Comparison of ENCODE assay signal across 14 cellular contexts in genomic region chr14:25121342-25122129, GRCh38.
DNase-seq lines count a peak whose midpoint lies in the region; ATAC-seq and TF ChIP-seq lines count a peak whose summit lies in the region.
"Had no signal": no experiment of that assay in that cellular context is flagged by ENCODE, and none has a peak within 500 bp of the region (broad histone marks: within the 10 kb centered on the region; RNA-seq: fewer than 3 reads in every experiment).

No MANE protein-coding gene starts in this region.

- H3K27me3 ChIP-seq in cardiac muscle cell (peaks cover 14% of the 10 kb centered on the region), smooth muscle cell (ENCODE audit: low read depth) (no peaks in the 10 kb centered on the region)

- no peaks in the 10 kb centered on the region for H3K36me3 Mint-ChIP-seq in HFFc6 (ENCODE audit: low read depth)
- no peaks in the 10 kb centered on the region for H3K36me3 Mint-ChIP-seq in natural killer cell
- H3K36me3 Mint-ChIP-seq: naive thymus-derived CD4-positive, alpha-beta T cell had no signal

- H3K9me3 Mint-ChIP-seq in HFFc6 (no peaks in the 10 kb centered on the region), natural killer cell (no peaks in the 10 kb centered on the region)
- H3K9me3 Mint-ChIP-seq: stimulated activated naive CD8-positive, alpha-beta T cell treated with anti-CD3 and anti-CD28 coated beads, Interleukin-15, Interleukin-2, amounts not matched to agents 100 ng/mL and 50 ng/mL, for 24 hours had no signal

- H3F3A ChIP-seq in smooth muscle cell (ENCODE audit: low read depth) = peaks cover 27% of the 10 kb centered on the region

- peak overlapping the region; percentile 31 for H3K9ac ChIP-seq in smooth muscle cell (ENCODE audit: low read depth)

- peak overlapping the region; percentile 64 for H3K4me3 Mint-ChIP-seq in HFFc6
- no peak overlapping the region for H3K4me3 Mint-ChIP-seq in natural killer cell
- H3K4me3 Mint-ChIP-seq: naive thymus-derived CD4-positive, alpha-beta T cell; stimulated activated naive CD8-positive, alpha-beta T cell treated with anti-CD3 and anti-CD28 coated beads, Interleukin-15, Interleukin-2, amounts not matched to agents 100 ng/mL and 50 ng/mL, for 24 hours had no signal

- no peaks in the 10 kb centered on the region for H3K79me2 ChIP-seq in smooth muscle cell (ENCODE audit: low read depth)

- H3K4me1 ChIP-seq in cardiac muscle cell (ENCODE audit: low read depth) (no peaks in the 10 kb centered on the region), smooth muscle cell (ENCODE audit: low read depth) (no peaks in the 10 kb centered on the region)

- no peaks in the 10 kb centered on the region for H3K9me3 ChIP-seq in cardiac muscle cell (ENCODE audit: low read depth)
- H3K9me3 ChIP-seq in smooth muscle cell (replicated peaks; ENCODE audit: low read depth) = no peaks in the 10 kb centered on the region

- H4K20me1 ChIP-seq in smooth muscle cell (ENCODE audit: low read depth) = no peaks in the 10 kb centered on the region

- peak overlapping the region; percentile 49 for H3K4me2 ChIP-seq in smooth muscle cell

- H2AFZ ChIP-seq in smooth muscle cell (ENCODE audit: low read depth) = no peak overlapping the region

- H3K4me1 Mint-ChIP-seq in HFFc6 (ENCODE audit: low read depth) = peaks cover 60% of the 10 kb centered on the region
- H3K4me1 Mint-ChIP-seq in natural killer cell = no peaks in the 10 kb centered on the region
- H3K4me1 Mint-ChIP-seq: naive thymus-derived CD4-positive, alpha-beta T cell had no signal

- DNase-seq in HFFc6 (peak; percentile 88), UCSD-AML1 (lab: John Stamatoyannopoulos, UW; ENCODE audit: unreplicated experiment) (peak; percentile 7), cardiac muscle cell (ENCODE audit: low read depth in 1 of 2, low spot score in 1 of 2) (peak; percentile 13 to 90), smooth muscle cell (lab: John Stamatoyannopoulos, UW; ENCODE audit: unreplicated experiment) (no peak), natural killer cell (no peak)
- DNase-seq: activated T-cell treated with anti-CD3 and anti-CD28 coated beads for 4 hours; head of caudate nucleus; naive thymus-derived CD4-positive, alpha-beta T cell; NCI-H1417 treated with DMSO at 0.1 percent for 48 hours had no signal

- H3K27me3 Mint-ChIP-seq in HFFc6 (ENCODE audit: insufficient read depth) (no peaks in the 10 kb centered on the region; the same call in none of the 2 replicates), natural killer cell (ENCODE audit: low read depth in 2 of 2) (peaks cover 8 to 21% of the 10 kb centered on the region in 2 donors)

- intact Hi-C loops in natural killer cell (cut with micrococcal nuclease) = no loop called here

- no peak overlapping the region for H3K4me3 ChIP-seq in cardiac muscle cell
- H3K4me3 ChIP-seq in smooth muscle cell = no peak overlapping the region

- H3K36me3 ChIP-seq in cardiac muscle cell (no peaks in the 10 kb centered on the region), smooth muscle cell (ENCODE audit: low read depth) (no peaks in the 10 kb centered on the region)

- ATAC-seq in GM21526 (IDR thresholded peaks at IDR 0.05; ENCODE audit: low FRiP score, unreplicated experiment) (no peak), HG02885 (IDR thresholded peaks at IDR 0.05; ENCODE audit: poor library complexity, unreplicated experiment) (no peak), natural killer cell (no peak), GM18907 (IDR thresholded peaks at IDR 0.05; ENCODE audit: unreplicated experiment) (no peak)
- ATAC-seq: naive thymus-derived CD4-positive, alpha-beta T cell had no signal

- peak; percentile 36 for TF ChIP-seq CTCF in HFFc6 (IDR thresholded peaks at IDR 0.05)
- TF ChIP-seq CTCF in cardiac muscle cell (IDR thresholded peaks at IDR 0.05; ENCODE audit: low read depth, low read length) = no peak
- TF ChIP-seq CTCF in smooth muscle cell (IDR thresholded peaks at IDR 0.05; ENCODE audit: borderline replicate concordance, insufficient read depth, poor library complexity, severe bottlenecking) = no peak
- no peak for TF ChIP-seq CTCF in natural killer cell (IDR thresholded peaks at IDR 0.05)

- H3K27ac ChIP-seq in cardiac muscle cell = no peak overlapping the region
- H3K27ac ChIP-seq in smooth muscle cell (ENCODE audit: low read depth) = peak overlapping the region; percentile 84
- H3K27ac ChIP-seq: HL-60 had no signal

- 19% methylated on average over 3 of the region's 3 CpGs for WGBS in smooth muscle cell (ENCODE audit: low lambda C conversion rate)

- H3K27ac Mint-ChIP-seq in HFFc6 (peak overlapping the region; percentile 89), natural killer cell (no peak overlapping the region)
- H3K27ac Mint-ChIP-seq: naive thymus-derived CD4-positive, alpha-beta T cell; stimulated activated naive CD8-positive, alpha-beta T cell treated with anti-CD3 and anti-CD28 coated beads, Interleukin-15, Interleukin-2, amounts not matched to agents 100 ng/mL and 50 ng/mL, for 24 hours had no signal

Comparison
In these comparisons a context has a peak if more than half of its experiments do, and no peak if none do; other contexts are left out.
1. DNase-seq: peak in HFFc6 (single experiment), UCSD-AML1 (single experiment) and cardiac muscle cell (2 of 2); none in smooth muscle cell (single experiment) and natural killer cell (single experiment).